26 cellular contexts compared by ENCODE assay signal in genomic region chr2:234566622-234567021, GRCh38.
"Had no signal": no experiment of that assay in that cellular context is flagged by ENCODE, and none has a peak within 500 bp of the region (broad histone marks: within the 10 kb centered on the region; RNA-seq: fewer than 3 reads in every experiment).

No MANE protein-coding gene starts in this region.

- H3K9ac ChIP-seq: parathyroid adenoma had no signal

- H3K36me3 ChIP-seq: colonic mucosa, esophagus squamous epithelium, tibial artery, upper lobe of left lung had no signal

- H3K27me3 ChIP-seq: colonic mucosa, testis, upper lobe of left lung had no signal

- H3K4me2 ChIP-seq: smooth muscle cell had no signal

- DNase-seq: colonic mucosa; dermis blood vessel endothelial cell; effector memory CD4-positive, alpha-beta T cell; erythroblast; esophagus squamous epithelium; hypothalamus; immature natural killer cell; islet precursor cell; kidney glomerular epithelial cell; left colon; mucosa of descending colon; naive B cell; stimulated activated CD4-positive, alpha-beta T cell treated with anti-CD3 and anti-CD28 coated beads, Interleukin-12 subunit alpha, Interleukin-12 subunit beta, amount 100 ng/mL, for 4 hours; stimulated activated CD4-positive, alpha-beta T cell treated with anti-CD3 and anti-CD28 coated beads, Interleukin-1b, Interleukin-23, amount 100 ng/mL, for 48 hours; stimulated activated CD4-positive, alpha-beta T cell treated with anti-CD3 and anti-CD28 coated beads, Interleukin-4, amount 100 ng/mL, for 1 hour; stimulated activated CD8-positive, alpha-beta memory T cell treated with anti-CD3 and anti-CD28 coated beads, Interleukin-4, amount 100 ng/mL, for 48 hours; stimulated activated naive CD8-positive, alpha-beta T cell treated with anti-CD3 and anti-CD28 coated beads, Interleukin-15, Interleukin-2, amounts not matched to agents 100 U/mL and 50 U/mL, for 24 hours; substantia nigra; testis; tibial artery; upper lobe of left lung had no signal

- ATAC-seq: left colon; mucosa of descending colon; natural killer cell treated with Interleukin-12 subunit alpha and Interleukin-12 subunit beta and Interleukin-15 and Interleukin-18, amount 100 ng/mL, for 72 hours; sciatic nerve; stimulated activated naive CD8-positive, alpha-beta T cell treated with anti-CD3 and anti-CD28 coated beads, Interleukin-15, Interleukin-2, amounts not matched to agents 100 U/mL and 50 U/mL, for 24 hours had no signal

- H2AFZ ChIP-seq: parathyroid adenoma had no signal

- H3K9me3 ChIP-seq: colonic mucosa, esophagus squamous epithelium, mucosa of descending colon, testis, tibial artery, upper lobe of left lung had no signal

- H3K79me2 ChIP-seq: parathyroid adenoma had no signal

- H3K4me1 ChIP-seq: colonic mucosa, esophagus squamous epithelium, parathyroid adenoma, testis, tibial artery, upper lobe of left lung had no signal

- H3K4me3 ChIP-seq: colonic mucosa, esophagus squamous epithelium, lung, mucosa of descending colon, smooth muscle cell, testis, tibial artery, upper lobe of left lung had no signal

- H3K27ac ChIP-seq: colonic mucosa, esophagus squamous epithelium, parathyroid adenoma, testis, tibial artery, upper lobe of left lung had no signal
